ENCODE assay signal across 1 cellular context in genomic region chr10:69318087-69318996, GRCh38.
TF ChIP-seq lines count a peak whose summit lies in the region.

No MANE protein-coding gene starts in this region.

TF ChIP-seq in IMR-90, 13 proteins besides CTCF, POLR2A, EP300 and RAD21 (continued from another document):
- TF ChIP-seq USF2 (IDR thresholded peaks at IDR 0.05; ENCODE audit: low read depth, low read length), result no peak
